8 cellular contexts compared by ENCODE assay signal in the genomic region with DNA sequence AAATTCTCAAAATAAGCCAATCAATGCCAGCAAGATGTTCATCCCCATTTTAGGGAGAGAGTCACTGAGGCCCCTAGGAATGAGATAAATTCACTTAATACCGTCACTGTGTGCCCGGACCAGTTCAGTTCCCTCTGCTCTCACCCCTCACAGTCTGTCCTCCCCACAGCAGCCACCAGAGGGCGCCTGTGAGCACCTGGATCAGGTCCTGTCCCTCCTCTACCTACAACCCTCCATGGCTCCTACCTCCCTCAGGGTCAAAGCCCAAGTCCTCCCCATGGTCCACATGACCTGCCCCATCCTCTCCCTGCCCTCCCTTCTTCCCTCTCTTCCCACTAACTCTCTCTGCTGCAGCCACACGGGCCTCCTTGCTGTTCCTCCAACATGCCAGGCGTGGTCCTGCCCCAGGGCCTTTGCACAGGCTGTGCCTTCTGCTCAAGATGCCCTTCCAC. TPM values are rescaled to one million over a fixed set of nuclear protein-coding genes. Genes with fewer than 3 reads are reported as not detected.
DNase-seq lines count a peak whose midpoint lies in the region; ATAC-seq and TF ChIP-seq lines count a peak whose summit lies in the region.

No MANE protein-coding gene starts in this region.

- H3K4me1 ChIP-seq in ascending aorta: no peaks in the 10 kb centered on the region

- H3K4me3 ChIP-seq in ascending aorta: no peak overlapping the region

- H3K9me3 ChIP-seq in ascending aorta: no peaks in the 10 kb centered on the region

- DNase-seq in NCI-H748 (lab: John Stamatoyannopoulos, UW; ENCODE audit: unreplicated experiment): peak; percentile 19
- DNase-seq in NCI-H748 treated with DMSO at 0.1 percent for 48 hours (lab: John Stamatoyannopoulos, UW): no peak
- DNase-seq in T-helper 9 cell: peak; percentile 79
- DNase-seq in ascending aorta (ENCODE audit: low spot score in 2 of 2): no peak
- no peak for DNase-seq in left lobe of liver (ENCODE audit: low spot score)
- peak; percentile 18 to 58 for DNase-seq in stimulated activated CD8-positive, alpha-beta memory T cell treated with anti-CD3 and anti-CD28 coated beads, Interleukin-15, amount 100 ng/mL, for 4 hours (ENCODE audit: low read depth in 2 of 2)
- DNase-seq in NCI-H2107 (lab: John Stamatoyannopoulos, UW): no peak
- no peak for DNase-seq in SIG-M5 (lab: John Stamatoyannopoulos, UW)

- intact Hi-C loops in ascending aorta (cut with DNase I): no loop called here

- ATAC-seq in left lobe of liver: peak; percentile 68

- H3K36me3 ChIP-seq in ascending aorta: no peaks in the 10 kb centered on the region

- H3K27ac ChIP-seq in ascending aorta: no peak overlapping the region

- H3K27me3 ChIP-seq in ascending aorta: no peaks in the 10 kb centered on the region

- TF ChIP-seq CTCF in ascending aorta (IDR thresholded peaks at IDR 0.05): peak; percentile 40 to 68 (median 64)

RNA-seq across cellular contexts. Expression of a gene that starts 42.0 kb away (rescaled TPM):
- 194 TPM for total RNA-seq in ascending aorta
- total RNA-seq in left lobe of liver: 203 TPM

Comparison
In these comparisons a context has a peak if more than half of its experiments do, and no peak if none do; other contexts are left out.
1. DNase-seq: peak in NCI-H748 (single experiment), T-helper 9 cell (single experiment) and stimulated activated CD8-positive, alpha-beta memory T cell treated with anti-CD3 and anti-CD28 coated beads, Interleukin-15, amount 100 ng/mL, for 4 hours (2 of 2); none in NCI-H748 treated with DMSO at 0.1 percent for 48 hours (single experiment), ascending aorta (0 of 2), left lobe of liver (single experiment), NCI-H2107 (single experiment) and SIG-M5 (single experiment).